14 cellular contexts compared by ENCODE assay signal in the genomic region with DNA sequence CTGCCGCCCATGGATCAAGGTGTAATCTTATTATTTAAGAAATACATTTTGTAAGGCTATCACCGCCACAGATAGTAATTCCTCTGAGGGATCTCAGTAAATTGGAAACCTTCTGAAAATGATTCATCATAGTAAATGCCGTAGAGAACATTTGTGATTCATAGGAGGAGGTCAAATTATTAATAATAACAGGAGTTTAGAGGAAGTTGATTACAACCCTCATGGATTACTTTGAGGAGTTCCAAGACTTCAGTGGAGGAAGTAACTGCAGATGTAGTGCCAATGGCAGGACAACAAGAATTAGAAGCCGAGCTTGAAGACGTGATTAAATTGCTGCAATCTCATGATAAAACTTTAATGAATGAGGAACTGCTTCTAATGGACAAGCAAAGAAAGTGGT.
DNase-seq lines count a peak whose midpoint lies in the region; ATAC-seq and TF ChIP-seq lines count a peak whose summit lies in the region.
"Had no signal": no experiment of that assay in that cellular context is flagged by ENCODE, and none has a peak within 500 bp of the region (broad histone marks: within the 10 kb centered on the region; RNA-seq: fewer than 3 reads in every experiment).

No MANE protein-coding gene starts in this region.

- no peaks in the 10 kb centered on the region for H3K9me3 Mint-ChIP-seq in stimulated activated naive CD8-positive, alpha-beta T cell treated with anti-CD3 and anti-CD28 coated beads, Interleukin-15, Interleukin-2, amounts not matched to agents 100 ng/mL and 50 ng/mL, for 24 hours

- peak overlapping the region; percentile 32 for H3K27ac Mint-ChIP-seq in stimulated activated naive CD8-positive, alpha-beta T cell treated with anti-CD3 and anti-CD28 coated beads, Interleukin-15, Interleukin-2, amounts not matched to agents 100 ng/mL and 50 ng/mL, for 24 hours
- peak overlapping the region; percentile 88 for H3K27ac Mint-ChIP-seq in T-helper 17 cell

- H3K36me3 Mint-ChIP-seq in stimulated activated naive CD8-positive, alpha-beta T cell treated with anti-CD3 and anti-CD28 coated beads, Interleukin-15, Interleukin-2, amounts not matched to agents 100 ng/mL and 50 ng/mL, for 24 hours (ENCODE audit: low read depth) = peaks cover 13% of the 10 kb centered on the region
- H3K36me3 Mint-ChIP-seq in T-helper 17 cell (ENCODE audit: low read depth) = no peaks in the 10 kb centered on the region

- ATAC-seq in stimulated activated naive CD8-positive, alpha-beta T cell treated with anti-CD3 and anti-CD28 coated beads, Interleukin-15, Interleukin-2, amounts not matched to agents 100 U/mL and 50 U/mL, for 24 hours = no peak
- ATAC-seq in T-helper 17 cell (no peak), HG02970 (IDR thresholded peaks at IDR 0.05; ENCODE audit: low FRiP score, unreplicated experiment) (no peak)
- ATAC-seq: left cardiac atrium had no signal

- DNase-seq in stimulated activated naive CD8-positive, alpha-beta T cell treated with anti-CD3 and anti-CD28 coated beads, Interleukin-15, Interleukin-2, amounts not matched to agents 100 U/mL and 50 U/mL, for 24 hours = no peak
- DNase-seq in T-helper 17 cell = no peak
- DNase-seq in epithelial cell of esophagus (ENCODE audit: low read depth) = peak; percentile 64
- no peak for DNase-seq in HPDE6-E6E7 (ENCODE audit: extremely low spot score)
- no peak for DNase-seq in RPMI8226
- no peak for DNase-seq in NCI-H187 treated with DMSO at 0.1 percent for 48 hours (lab: John Stamatoyannopoulos, UW)
- DNase-seq: activated CD8-positive, alpha-beta memory T cell treated with anti-CD3 and anti-CD28 coated beads for 24 hours; effector memory CD4-positive, alpha-beta T cell; GOT3; left cardiac atrium; NCI-H2171 treated with DMSO at 0.1 percent for 48 hours; stimulated activated CD4-positive, alpha-beta T cell treated with anti-CD3 and anti-CD28 coated beads, Interleukin-2, amount 100 ng/mL, for 48 hours had no signal

- H3K4me3 ChIP-seq in epithelial cell of esophagus (ENCODE audit: low read length) = no peak overlapping the region

- H3K4me1 Mint-ChIP-seq in stimulated activated naive CD8-positive, alpha-beta T cell treated with anti-CD3 and anti-CD28 coated beads, Interleukin-15, Interleukin-2, amounts not matched to agents 100 ng/mL and 50 ng/mL, for 24 hours (ENCODE audit: low read depth) = peaks cover 77% of the 10 kb centered on the region
- peaks cover 28% of the 10 kb centered on the region for H3K4me1 Mint-ChIP-seq in T-helper 17 cell

- peak overlapping the region; percentile 6 for H3K4me3 Mint-ChIP-seq in stimulated activated naive CD8-positive, alpha-beta T cell treated with anti-CD3 and anti-CD28 coated beads, Interleukin-15, Interleukin-2, amounts not matched to agents 100 ng/mL and 50 ng/mL, for 24 hours
- H3K4me3 Mint-ChIP-seq in T-helper 17 cell = peak overlapping the region; percentile 66

- H3K27me3 Mint-ChIP-seq in stimulated activated naive CD8-positive, alpha-beta T cell treated with anti-CD3 and anti-CD28 coated beads, Interleukin-15, Interleukin-2, amounts not matched to agents 100 ng/mL and 50 ng/mL, for 24 hours = no peaks in the 10 kb centered on the region
- H3K27me3 Mint-ChIP-seq in T-helper 17 cell = no peaks in the 10 kb centered on the region

- no peak for TF ChIP-seq CTCF in epithelial cell of esophagus (IDR thresholded peaks at IDR 0.05; ENCODE audit: insufficient read depth, low read depth, low read length, missing control alignments)

- no peaks in the 10 kb centered on the region for H3K9me3 ChIP-seq in T-helper 17 cell (ENCODE audit: control insufficient read depth, low read length, poor library complexity, severe bottlenecking)
